ENCODE assay signal across 26 cellular contexts in the genomic region with DNA sequence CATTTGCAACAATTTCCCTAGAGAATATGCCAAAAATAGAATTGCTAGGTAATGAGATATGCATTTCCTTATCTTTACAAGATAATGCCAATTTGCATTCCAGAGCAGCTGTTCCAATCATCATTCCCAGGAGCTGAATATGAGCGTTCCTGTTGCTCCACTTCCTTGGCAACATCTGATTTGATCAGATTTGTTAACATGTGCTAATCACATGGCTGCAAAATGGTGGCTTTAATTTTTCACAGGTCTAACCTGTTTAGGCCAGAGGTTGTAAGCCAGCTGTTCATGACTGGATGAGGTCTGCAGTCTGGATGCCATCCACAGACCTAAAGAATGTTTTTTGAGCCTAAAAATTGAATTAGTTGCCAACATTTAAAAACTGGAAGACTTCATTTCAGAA.
"Had no signal": no experiment of that assay in that cellular context is flagged by ENCODE, and none has a peak within 500 bp of the region (broad histone marks: within the 10 kb centered on the region; RNA-seq: fewer than 3 reads in every experiment).

No MANE protein-coding gene starts in this region.

- H3K9me3 ChIP-seq: colonic mucosa, psoas muscle, right lobe of liver, testis had no signal

- H3K9ac ChIP-seq: parathyroid adenoma had no signal

- H3K4me1 Mint-ChIP-seq: endodermal cell; naive thymus-derived CD4-positive, alpha-beta T cell; nephron progenitor cell; stimulated activated memory B cell treated with anti-CD40 and anti-IgM and Interleukin-4, amounts not matched to agents 10 μg/mL and 1 μg/mL and 100 μg/mL, for 72 hours; stimulated activated naive CD8-positive, alpha-beta T cell treated with anti-CD3 and anti-CD28 coated beads, Interleukin-15, amount 100 ng/mL, for 72 hours had no signal

- H3K4me3 ChIP-seq: colonic mucosa, heart left ventricle, lung, psoas muscle, right lobe of liver, spleen, testis, tibial nerve had no signal

- H3K36me3 ChIP-seq: colonic mucosa, heart left ventricle, right lobe of liver, spleen, tibial nerve had no signal

- H3K27ac Mint-ChIP-seq: endodermal cell; naive thymus-derived CD4-positive, alpha-beta T cell; nephron progenitor cell; stimulated activated memory B cell treated with anti-CD40 and anti-IgM and Interleukin-4, amounts not matched to agents 10 μg/mL and 1 μg/mL and 100 μg/mL, for 72 hours had no signal

- H3K4me3 Mint-ChIP-seq: endodermal cell; naive thymus-derived CD4-positive, alpha-beta T cell; nephron progenitor cell; stimulated activated memory B cell treated with anti-CD40 and anti-IgM and Interleukin-4, amounts not matched to agents 10 μg/mL and 1 μg/mL and 100 μg/mL, for 72 hours; stimulated activated naive CD8-positive, alpha-beta T cell treated with anti-CD3 and anti-CD28 coated beads, Interleukin-15, amount 100 ng/mL, for 72 hours had no signal

- H3K4me1 ChIP-seq: colonic mucosa, heart left ventricle, parathyroid adenoma, psoas muscle, right lobe of liver, testis, tibial nerve had no signal

- H3K27me3 ChIP-seq: colonic mucosa, heart left ventricle, right lobe of liver, spleen, testis, tibial nerve had no signal

- FAIRE-seq: endothelial cell of umbilical vein, frontal cortex had no signal

- H3K27ac ChIP-seq: colonic mucosa, heart left ventricle, parathyroid adenoma, psoas muscle, right lobe of liver, spleen, testis, tibial nerve had no signal

- H3K79me2 ChIP-seq: parathyroid adenoma had no signal

- H3K36me3 Mint-ChIP-seq: naive thymus-derived CD4-positive, alpha-beta T cell had no signal

- ATAC-seq: heart left ventricle; left colon; left ventricle myocardium superior; naive thymus-derived CD4-positive, alpha-beta T cell; psoas muscle; right lobe of liver; stimulated activated memory B cell treated with anti-CD40 and anti-IgM and Interleukin-4, amounts not matched to agents 10 μg/mL and 1 μg/mL and 100 μg/mL, for 72 hours; stimulated activated naive CD8-positive, alpha-beta T cell treated with anti-CD3 and anti-CD28 coated beads, Interleukin-15, amount 100 ng/mL, for 72 hours had no signal

- H3K27me3 Mint-ChIP-seq: stimulated activated memory B cell treated with anti-CD40 and anti-IgM and Interleukin-4, amounts not matched to agents 10 μg/mL and 1 μg/mL and 100 μg/mL, for 72 hours had no signal

- DNase-seq: colonic mucosa; effector CD4-positive, alpha-beta T cell; endodermal cell; erythroblast; heart left ventricle; hippocampal formation; left colon; left ventricle myocardium superior; mesenchymal stem cell; naive thymus-derived CD4-positive, alpha-beta T cell; nephron progenitor cell; psoas muscle; retina; right lobe of liver; spleen; stimulated activated CD4-positive, alpha-beta T cell treated with anti-CD3 and anti-CD28 coated beads, Interleukin-15, amount 100 ng/mL, for 24 hours; stimulated activated CD4-positive, alpha-beta T cell treated with anti-CD3 and anti-CD28 coated beads, Interleukin-1b, Interleukin-23, amount 100 ng/mL, for 48 hours; stimulated activated CD4-positive, alpha-beta T cell treated with anti-CD3 and anti-CD28 coated beads, Interleukin-4, amount 100 ng/mL, for 24 hours; stimulated activated naive CD8-positive, alpha-beta T cell treated with anti-CD3 and anti-CD28 coated beads, Interleukin-15, amount 100 ng/mL, for 72 hours; testis had no signal

- H2AFZ ChIP-seq: parathyroid adenoma had no signal
